Comparison of ENCODE assay signal across 12 cellular contexts in genomic region chr13:25018729-25019115, GRCh38.
DNase-seq lines count a peak whose midpoint lies in the region; ATAC-seq, FAIRE-seq and TF ChIP-seq lines count a peak whose summit lies in the region.
"Had no signal": no experiment of that assay in that cellular context is flagged by ENCODE, and none has a peak within 500 bp of the region (broad histone marks: within the 10 kb centered on the region; RNA-seq: fewer than 3 reads in every experiment).

No MANE protein-coding gene starts in this region.

- no peaks in the 10 kb centered on the region for H3K9me3 ChIP-seq in HUES6 (ENCODE audit: control insufficient read depth, insufficient read depth, low read depth, low read length)
- no peaks in the 10 kb centered on the region for H3K9me3 ChIP-seq in GM12878 (replicated peaks; ENCODE audit: control insufficient read depth, insufficient read depth, low read length)
- H3K9me3 ChIP-seq: right lobe of liver had no signal

- H3K36me3 Mint-ChIP-seq in Calu3 (ENCODE audit: insufficient read depth, unreplicated experiment) = no peaks in the 10 kb centered on the region
- no peaks in the 10 kb centered on the region for H3K36me3 Mint-ChIP-seq in naive B cell
- H3K36me3 Mint-ChIP-seq: brain had no signal

- H3K4me2 ChIP-seq in GM12878 (ENCODE audit: control insufficient read depth, insufficient read depth) = 0 out of 2 replicates have a peak overlapping the region, but pooled peaks have one; percentile 30

- no peak for FAIRE-seq in GM12878 (lab: Jason Lieb, UNC)

- WGBS in GM12878 (ENCODE audit: insufficient coverage, insufficient replicate concordance, low lambda C conversion rate, missing lambda C conversion rate) = 0% methylated on average over 19 of the region's 24 CpGs

- peak overlapping the region; percentile 72 for H3K4me3 ChIP-seq in HUES6 (ENCODE audit: low read depth, low read length)
- H3K4me3 ChIP-seq in GM12878 = no peak overlapping the region

- peaks cover 5% of the 10 kb centered on the region for H3K4me1 ChIP-seq in HUES6 (ENCODE audit: control insufficient read depth, insufficient read depth, low read length)
- H3K4me1 ChIP-seq in GM12878 (ENCODE audit: control insufficient read depth, insufficient read depth, low read length) = no peaks in the 10 kb centered on the region

- intact Hi-C loops in Calu3 (cut with micrococcal nuclease; ENCODE audit: unreplicated experiment) (no loop called here), GM12878 (cut with micrococcal nuclease; ENCODE audit: unreplicated experiment) (no loop called here)

- no peak for TF ChIP-seq POLR2A in GM12878 (IDR thresholded peaks at IDR 0.05; ENCODE audit: low read depth, low read length)

- no peak overlapping the region for H2AFZ ChIP-seq in GM12878 (ENCODE audit: control insufficient read depth, low read depth, low read length)

- POLR2A ChIA-PET in GM12878 (lab: Charles Lee) = no interaction called here

- SMC1A ChIA-PET in GM12878 (lab: Charles Lee; ENCODE audit: uncharacterized antibody, unreplicated experiment) = no interaction called here

- TF ChIP-seq CTCF in Calu3 (IDR thresholded peaks at IDR 0.05; ENCODE audit: unreplicated experiment) = no peak
- TF ChIP-seq CTCF in GM12878 (IDR thresholded peaks at IDR 0.05 in 2 of 3, conservative IDR thresholded peaks at IDR 0.05 in 1 of 3; ENCODE audit: control insufficient read depth in 2 of 3, extremely low read depth in 1 of 3, insufficient read depth in 1 of 3, low read depth in 3 of 3, low read length in 3 of 3) = no peak

- H3K9ac ChIP-seq in HUES6 (ENCODE audit: low read length) = peak overlapping the region; percentile 6
- no peak overlapping the region for H3K9ac ChIP-seq in GM12878 (ENCODE audit: control insufficient read depth, insufficient read depth, low read length)

- in situ Hi-C loops in GM12878 (cut with MboI) = no loop called here

- RAD21 ChIA-PET in GM12878 (lab: Charles Lee; ENCODE audit: unreplicated experiment) = no interaction called here

- H3K9me3 Mint-ChIP-seq in Calu3 (ENCODE audit: low read depth, unreplicated experiment) (no peaks in the 10 kb centered on the region), naive B cell (no peaks in the 10 kb centered on the region)

- H3K27ac Mint-ChIP-seq in Calu3 (ENCODE audit: unreplicated experiment) (no peak overlapping the region), naive B cell (peak overlapping the region in 1 of 6 donors; percentile 60)
- H3K27ac Mint-ChIP-seq: brain had no signal

- H4K20me1 ChIP-seq in GM12878 (ENCODE audit: control insufficient read depth, insufficient read depth) = no peaks in the 10 kb centered on the region

- BruUV-seq in Calu3 (replicated peaks; lab: Mats Ljungman, UMichigan) (no TSS peak), GM12878 (replicated peaks; lab: Mats Ljungman, UMichigan) (no TSS peak)

- H3K27me3 ChIP-seq in HUES6 (ENCODE audit: control insufficient read depth, insufficient read depth, low read length) = peaks cover 49% of the 10 kb centered on the region
- no peaks in the 10 kb centered on the region; a peak in 3 of 4 replicates for H3K27me3 ChIP-seq in GM12878 (replicated peaks in 1 of 2; ENCODE audit: control insufficient read depth in 2 of 2, insufficient read depth in 2 of 2, low read length in 1 of 2)
- H3K27me3 ChIP-seq: right lobe of liver had no signal

- no peak for TF ChIP-seq EP300 in GM12878 (IDR thresholded peaks at IDR 0.05; ENCODE audit: borderline replicate concordance in 1 of 2, control insufficient read depth in 1 of 2, low read depth in 2 of 2, low read length in 2 of 2)

- H3K27me3 Mint-ChIP-seq in Calu3 (ENCODE audit: unreplicated experiment) = peaks cover 37% of the 10 kb centered on the region
- peaks cover 16 to 29% (median 20%) of the 10 kb centered on the region in 3 donors for H3K27me3 Mint-ChIP-seq in naive B cell

- TF ChIP-seq RAD21 in GM12878 (IDR thresholded peaks at IDR 0.05; ENCODE audit: insufficient read depth, low read depth, low read length) = no peak

- ATAC-seq in GM12878 (no peak), naive B cell (ENCODE audit: low read depth in 2 of 2) (no peak)

- peak; percentile 9 for DNase-seq in Calu3
- DNase-seq in GM12878 (ENCODE audit: low read depth, low spot score) = no peak
- no peak for DNase-seq in naive B cell
- no peak for DNase-seq in NCI-H1105 treated with DMSO at 0.1 percent for 48 hours (lab: John Stamatoyannopoulos, UW)
- no peak for DNase-seq in SIG-M5 (lab: John Stamatoyannopoulos, UW)
- no peak for DNase-seq in AG20443 (ENCODE audit: low spot score)
- DNase-seq in NCI-H774 (lab: John Stamatoyannopoulos, UW) = no peak
- DNase-seq: NCI-H446; right lobe of liver; stimulated activated naive CD4-positive, alpha-beta T cell treated with Interleukin-2 at 50 U/mL for 16 hours had no signal

- no peak overlapping the region for H3K27ac ChIP-seq in HUES6 (ENCODE audit: low read depth, low read length)
- H3K27ac ChIP-seq in GM12878 (ENCODE audit: control insufficient read depth, insufficient read depth) = no peak overlapping the region
- H3K27ac ChIP-seq: right lobe of liver had no signal

- H3K4me3 Mint-ChIP-seq in Calu3 (ENCODE audit: low read depth, unreplicated experiment) = peak overlapping the region; percentile 65
- H3K4me3 Mint-ChIP-seq in naive B cell = peak overlapping the region in 6 of 8 donors; percentile 21 to 90 (median 68)

- CTCF ChIA-PET in Calu3 (lab: Charles Lee) (no interaction called here), GM12878 (lab: Yijun Ruan, JAX) (no interaction called here)

- H3K79me2 ChIP-seq in GM12878 (ENCODE audit: control insufficient read depth, insufficient read depth, low read length) = no peaks in the 10 kb centered on the region

- H3K36me3 ChIP-seq in HUES6 (ENCODE audit: control insufficient read depth, insufficient read depth, low read length) = no peaks in the 10 kb centered on the region
- H3K36me3 ChIP-seq in GM12878 (ENCODE audit: control insufficient read depth in 2 of 2, insufficient read depth in 2 of 2, low read length in 1 of 2) = no peaks in the 10 kb centered on the region
- H3K36me3 ChIP-seq: right lobe of liver had no signal

- H3K4me1 Mint-ChIP-seq in Calu3 (ENCODE audit: low read depth, unreplicated experiment) (no peaks in the 10 kb centered on the region), naive B cell (peaks cover 5 to 11% (median 9%) of the 10 kb centered on the region in 3 donors)

TF ChIP-seq in GM12878, 131 proteins besides CTCF, POLR2A, EP300 and RAD21:
- no peak for TF ChIP-seq MXI1 (IDR thresholded peaks at IDR 0.05; ENCODE audit: low read depth, low read length)
TF ChIP-seq in GM12878: peak in this region for 0.
